33 cellular contexts compared by ENCODE assay signal in the genomic region with DNA sequence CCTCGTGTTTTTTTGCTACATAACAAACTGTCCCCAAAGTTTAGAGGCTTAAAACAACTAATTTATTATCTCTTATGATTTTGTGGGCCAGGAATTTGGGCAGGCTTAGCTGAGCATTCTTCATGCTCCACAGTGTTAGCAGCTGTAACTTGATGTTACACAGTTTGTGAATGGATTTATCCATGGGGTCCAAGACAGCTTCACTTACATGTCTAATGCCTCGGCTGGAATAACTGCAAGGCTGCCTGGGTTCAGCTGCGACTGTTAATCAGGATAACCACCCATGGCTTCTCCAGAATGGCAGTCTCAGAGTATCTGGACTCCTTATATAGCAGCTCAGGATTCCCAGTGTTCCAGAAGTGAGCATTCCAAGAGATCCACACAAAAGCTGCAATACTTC.
"Had no signal": no experiment of that assay in that cellular context is flagged by ENCODE, and none has a peak within 500 bp of the region (broad histone marks: within the 10 kb centered on the region; RNA-seq: fewer than 3 reads in every experiment).

No MANE protein-coding gene starts in this region.

- FAIRE-seq: islet of Langerhans, kidney, pancreas, urothelium cell line had no signal

- H3K9me3 ChIP-seq: mucosa of descending colon, pancreas, psoas muscle, right lobe of liver, thoracic aorta, upper lobe of right lung had no signal

- H3K27ac Mint-ChIP-seq: immature natural killer cell; naive thymus-derived CD4-positive, alpha-beta T cell; natural killer cell treated with Interleukin-12 subunit alpha and Interleukin-12 subunit beta and Interleukin-15 and Interleukin-18, amount 100 ng/mL, for 72 hours; stimulated activated naive B cell treated with anti-CD40 and anti-IgM and Interleukin-4, amounts not matched to agents 10 μg/mL and 1 μg/mL and 100 μg/mL, for 72 hours had no signal

- H3K27ac ChIP-seq: heart left ventricle, left ventricle myocardium inferior, pancreas, psoas muscle, right atrium auricular region, right lobe of liver, skin epidermis, stomach, thoracic aorta, tibial artery, upper lobe of right lung had no signal

- H3K27me3 ChIP-seq: heart left ventricle, pancreas, right atrium auricular region, right lobe of liver, stomach, tibial artery, upper lobe of right lung had no signal

- DNase-seq: heart left ventricle; hypothalamus; immature natural killer cell; kidney; left colon; left ventricle myocardium inferior; mesendoderm; midbrain; mucosa of descending colon; naive thymus-derived CD4-positive, alpha-beta T cell; nucleus accumbens; pancreas; posterior cingulate gyrus; psoas muscle; right lobe of liver; stimulated activated CD4-positive, alpha-beta T cell treated with anti-CD3 and anti-CD28 coated beads, Interleukin-12 subunit alpha, Interleukin-12 subunit beta, amount 100 ng/mL, for 4 hours; stimulated activated CD4-positive, alpha-beta T cell treated with anti-CD3 and anti-CD28 coated beads, Interleukin-15, amount 100 ng/mL, for 24 hours; stimulated activated CD4-positive, alpha-beta T cell treated with anti-CD3 and anti-CD28 coated beads, Interleukin-2, amount 100 ng/mL, for 24 hours; stimulated activated CD4-positive, alpha-beta T cell treated with anti-CD3 and anti-CD28 coated beads, Interleukin-4, amount 100 ng/mL, for 1 hour; stimulated activated naive B cell treated with anti-CD40 and anti-IgM and Interleukin-4, amounts not matched to agents 10 μg/mL and 1 μg/mL and 100 μg/mL, for 72 hours; stimulated activated naive CD8-positive, alpha-beta T cell treated with anti-CD3 and anti-CD28 coated beads, Interleukin-15, Interleukin-2, amounts not matched to agents 100 U/mL and 50 U/mL, for 24 hours; stomach; tibial artery; trophoblast cell; upper lobe of right lung had no signal

- H3K4me1 Mint-ChIP-seq: immature natural killer cell; naive thymus-derived CD4-positive, alpha-beta T cell; stimulated activated naive B cell treated with anti-CD40 and anti-IgM and Interleukin-4, amounts not matched to agents 10 μg/mL and 1 μg/mL and 100 μg/mL, for 72 hours had no signal

- ATAC-seq: heart left ventricle; left colon; mucosa of descending colon; naive thymus-derived CD4-positive, alpha-beta T cell; natural killer cell treated with Interleukin-12 subunit alpha and Interleukin-12 subunit beta and Interleukin-15 and Interleukin-18, amount 100 ng/mL, for 72 hours; pancreas; psoas muscle; right lobe of liver; stimulated activated naive B cell treated with anti-CD40 and anti-IgM and Interleukin-4, amounts not matched to agents 10 μg/mL and 1 μg/mL and 100 μg/mL, for 72 hours; stimulated activated naive CD8-positive, alpha-beta T cell treated with anti-CD3 and anti-CD28 coated beads, Interleukin-15, Interleukin-2, amounts not matched to agents 100 U/mL and 50 U/mL, for 24 hours; upper lobe of right lung had no signal

- H3K4me1 ChIP-seq: heart left ventricle, left ventricle myocardium inferior, pancreas, psoas muscle, right atrium auricular region, right lobe of liver, stomach, tibial artery, upper lobe of right lung had no signal

- H3K4me3 Mint-ChIP-seq: immature natural killer cell; naive thymus-derived CD4-positive, alpha-beta T cell; natural killer cell treated with Interleukin-12 subunit alpha and Interleukin-12 subunit beta and Interleukin-15 and Interleukin-18, amount 100 ng/mL, for 72 hours; neural crest cell; stimulated activated naive B cell treated with anti-CD40 and anti-IgM and Interleukin-4, amounts not matched to agents 10 μg/mL and 1 μg/mL and 100 μg/mL, for 72 hours had no signal

- H3K36me3 ChIP-seq: heart left ventricle, left ventricle myocardium inferior, pancreas, right atrium auricular region, right lobe of liver, stomach, thoracic aorta, tibial artery, upper lobe of right lung had no signal

- H3K27me3 Mint-ChIP-seq: stimulated activated naive B cell treated with anti-CD40 and anti-IgM and Interleukin-4, amounts not matched to agents 10 μg/mL and 1 μg/mL and 100 μg/mL, for 72 hours had no signal

- H3K36me3 Mint-ChIP-seq: immature natural killer cell; natural killer cell treated with Interleukin-12 subunit alpha and Interleukin-12 subunit beta and Interleukin-15 and Interleukin-18, amount 100 ng/mL, for 72 hours had no signal

- H3K4me3 ChIP-seq: heart left ventricle, left ventricle myocardium inferior, lung, mucosa of descending colon, pancreas, psoas muscle, right atrium auricular region, right lobe of liver, skin epidermis, stomach, thoracic aorta, tibial artery, upper lobe of right lung had no signal
